1 cellular context compared by ENCODE assay signal in the genomic region with DNA sequence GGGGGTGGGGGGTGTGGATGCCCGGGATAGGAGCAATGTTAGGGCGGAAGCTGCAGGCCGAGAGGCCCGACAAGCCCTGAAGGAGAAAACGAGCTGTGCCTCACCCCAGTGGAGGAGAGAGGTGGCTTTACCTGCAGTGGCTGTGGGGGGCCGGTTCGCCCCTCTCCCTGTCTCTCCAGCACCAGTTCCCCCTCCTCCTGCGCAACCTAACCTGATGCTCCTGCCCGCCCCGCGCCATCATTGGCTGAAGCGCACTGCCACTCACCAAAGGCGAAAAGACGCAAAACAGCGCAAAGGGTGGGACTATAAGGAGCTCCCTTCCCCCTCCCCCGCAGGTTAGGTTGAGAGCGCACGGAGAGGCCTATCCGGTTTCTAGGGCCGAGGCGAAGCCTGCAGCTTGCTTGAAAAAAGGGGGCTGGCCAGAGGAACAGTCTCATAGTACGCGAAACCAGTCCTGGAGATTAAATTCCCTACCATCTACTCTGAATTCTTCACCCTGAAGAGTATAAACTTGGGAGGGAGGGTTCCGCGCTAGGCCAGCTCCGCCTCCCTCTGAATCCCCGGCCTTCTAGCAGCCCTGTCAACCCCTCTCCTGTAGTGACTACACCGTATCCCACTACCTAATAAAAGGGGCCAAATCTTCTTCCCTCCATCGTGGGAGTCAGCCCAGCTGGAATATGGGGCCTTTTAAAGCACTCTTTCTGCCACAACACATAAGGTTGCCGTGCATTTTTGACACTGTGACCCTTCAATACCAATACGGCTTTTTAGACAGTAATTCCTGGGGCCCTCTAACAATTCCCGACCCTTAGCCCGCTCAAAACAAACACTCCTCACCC.
TF ChIP-seq lines count a peak whose summit lies in the region.

No MANE protein-coding gene starts in this region.

TF ChIP-seq in K562, 482 proteins besides CTCF, POLR2A, EP300 and RAD21 (continued from another document and continues in another):
- TF ChIP-seq ELF2 (CRISPR knock-in tag; IDR thresholded peaks at IDR 0.05) = 0 out of 2 replicates have a peak, but pooled peaks have one; percentile 46
- TF ChIP-seq PURB (CRISPR knock-in tag; IDR thresholded peaks at IDR 0.05; ENCODE audit: low read depth) = no peak
- no peak for TF ChIP-seq HNRNPH1 (optimal IDR thresholded peaks at IDR 0.05; ENCODE audit: low read depth, low read length)
- TF ChIP-seq ZNF165 (CRISPR knock-in tag; IDR thresholded peaks at IDR 0.05; ENCODE audit: borderline replicate concordance) = no peak
- TF ChIP-seq ZNF766 (CRISPR knock-in tag; conservative IDR thresholded peaks at IDR 0.05) = no peak
- no peak for TF ChIP-seq ELK1 (CRISPR knock-in tag; IDR thresholded peaks at IDR 0.05)
- TF ChIP-seq CBFA2T3 (IDR thresholded peaks at IDR 0.05) = no peak
- no peak for TF ChIP-seq ILF3 (IDR thresholded peaks at IDR 0.05; ENCODE audit: borderline replicate concordance)
- no peak for TF ChIP-seq KAT2B (IDR thresholded peaks at IDR 0.05; ENCODE audit: low read depth, low read length)
- peak; percentile 22; the same call in 1 of the 2 replicates for TF ChIP-seq JUND (IDR thresholded peaks at IDR 0.05; ENCODE audit: borderline replicate concordance, low read depth, low read length)
- TF ChIP-seq JUND (tag; IDR thresholded peaks at IDR 0.05; ENCODE audit: borderline replicate concordance, low read depth, low read length) = peak; percentile 36; the same call in 2 of the 3 replicates
- no peak for TF ChIP-seq ZNF445 (CRISPR knock-in tag; IDR thresholded peaks at IDR 0.05; ENCODE audit: low read depth)
- no peak for TF ChIP-seq OTX1 (CRISPR knock-in tag; IDR thresholded peaks at IDR 0.05)
- no peak for TF ChIP-seq ZNF76 (CRISPR knock-in tag; IDR thresholded peaks at IDR 0.05; ENCODE audit: borderline replicate concordance)
- no peak for TF ChIP-seq ZNF77 (CRISPR knock-in tag; IDR thresholded peaks at IDR 0.05)
- TF ChIP-seq ZNF384 (IDR thresholded peaks at IDR 0.05; ENCODE audit: low read depth, low read length) = no peak
- no peak for TF ChIP-seq ZNF57 (CRISPR knock-in tag; IDR thresholded peaks at IDR 0.05)
- TF ChIP-seq HDAC3 (IDR thresholded peaks at IDR 0.05; ENCODE audit: borderline replicate concordance, partially characterized antibody) = no peak
- no peak for TF ChIP-seq BMI1 (IDR thresholded peaks at IDR 0.05; ENCODE audit: low read length)
- TF ChIP-seq DIDO1 (tag; IDR thresholded peaks at IDR 0.05; ENCODE audit: low read depth) = peak; percentile 67; the same call in 1 of the 2 replicates
- peak; percentile 37; the same call in 1 of the 2 replicates for TF ChIP-seq MYNN (IDR thresholded peaks at IDR 0.05)
- TF ChIP-seq MYNN (CRISPR knock-in tag; IDR thresholded peaks at IDR 0.05) = no peak
- TF ChIP-seq U2AF2 (optimal IDR thresholded peaks at IDR 0.05; ENCODE audit: low read depth, low read length) = no peak
- TF ChIP-seq NFIX (CRISPR knock-in tag; IDR thresholded peaks at IDR 0.05; ENCODE audit: low read depth) = no peak
- no peak for TF ChIP-seq HOXB6 (CRISPR knock-in tag; IDR thresholded peaks at IDR 0.05; ENCODE audit: borderline replicate concordance)
- TF ChIP-seq CREB3 (tag; conservative IDR thresholded peaks at IDR 0.05; ENCODE audit: low read depth) = no peak
- peak; percentile 95 for TF ChIP-seq RBM25 (IDR thresholded peaks at IDR 0.05; ENCODE audit: low read depth, low read length, severe bottlenecking)
- TF ChIP-seq ZNF143 (CRISPR knock-in tag; IDR thresholded peaks at IDR 0.05) = 0 out of 2 replicates have a peak, but pooled peaks have one; percentile 22
- TF ChIP-seq CBX3 (IDR thresholded peaks at IDR 0.05; ENCODE audit: borderline replicate concordance in 1 of 2, low read length in 2 of 2) = no peak
- TF ChIP-seq, protein P1, sequence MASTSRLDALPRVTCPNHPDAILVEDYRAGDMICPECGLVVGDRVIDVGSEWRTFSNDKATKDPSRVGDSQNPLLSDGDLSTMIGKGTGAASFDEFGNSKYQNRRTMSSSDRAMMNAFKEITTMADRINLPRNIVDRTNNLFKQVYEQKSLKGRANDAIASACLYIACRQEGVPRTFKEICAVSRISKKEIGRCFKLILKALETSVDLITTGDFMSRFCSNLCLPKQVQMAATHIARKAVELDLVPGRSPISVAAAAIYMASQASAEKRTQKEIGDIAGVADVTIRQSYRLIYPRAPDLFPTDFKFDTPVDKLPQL (IDR thresholded peaks at IDR 0.05; ENCODE audit: extremely low read depth, insufficient read length) = no peak
- no peak for TF ChIP-seq HMBOX1 (IDR thresholded peaks at IDR 0.05)
- no peak for TF ChIP-seq ZNF785 (CRISPR knock-in tag; IDR thresholded peaks at IDR 0.05)
- TF ChIP-seq PTBP1 (IDR thresholded peaks at IDR 0.05; ENCODE audit: low read depth, low read length) = no peak
- TF ChIP-seq ZBTB40 (IDR thresholded peaks at IDR 0.05) = no peak
- TF ChIP-seq ZBTB40 (CRISPR knock-in tag; IDR thresholded peaks at IDR 0.05) = no peak
- no peak for TF ChIP-seq SMARCB1 (IDR thresholded peaks at IDR 0.05; ENCODE audit: insufficient read length, low read depth)
- no peak for TF ChIP-seq ETS2 (tag; IDR thresholded peaks at IDR 0.05; ENCODE audit: borderline replicate concordance, poor library complexity, severe bottlenecking)
- no peak for TF ChIP-seq SMC3 (conservative IDR thresholded peaks at IDR 0.05; ENCODE audit: insufficient read depth, low read depth, low read length)
- no peak for TF ChIP-seq ZNF253 (CRISPR knock-in tag; conservative IDR thresholded peaks at IDR 0.05)
- TF ChIP-seq HNRNPLL (IDR thresholded peaks at IDR 0.05; ENCODE audit: low read depth, low read length, poor library complexity, severe bottlenecking) = peak; percentile 58
- no peak for TF ChIP-seq MAFF (IDR thresholded peaks at IDR 0.05; ENCODE audit: low read length)
- no peak for TF ChIP-seq IFI16 (CRISPR knock-in tag; IDR thresholded peaks at IDR 0.05)
- no peak for TF ChIP-seq DMBX1 (CRISPR knock-in tag; IDR thresholded peaks at IDR 0.05; ENCODE audit: borderline replicate concordance)
- no peak for TF ChIP-seq MLX (CRISPR knock-in tag; conservative IDR thresholded peaks at IDR 0.05)
- no peak for TF ChIP-seq TCFL5 (CRISPR knock-in tag; conservative IDR thresholded peaks at IDR 0.05)
- TF ChIP-seq MTA1 (IDR thresholded peaks at IDR 0.05; ENCODE audit: borderline replicate concordance) = no peak
- no peak for TF ChIP-seq ZNF586 (CRISPR knock-in tag; conservative IDR thresholded peaks at IDR 0.05)
- no peak for TF ChIP-seq FOSL1 (tag; conservative IDR thresholded peaks at IDR 0.05)
- TF ChIP-seq GTF2F1 (IDR thresholded peaks at IDR 0.05; ENCODE audit: low read depth, low read length) = no peak
- TF ChIP-seq, protein P2, sequence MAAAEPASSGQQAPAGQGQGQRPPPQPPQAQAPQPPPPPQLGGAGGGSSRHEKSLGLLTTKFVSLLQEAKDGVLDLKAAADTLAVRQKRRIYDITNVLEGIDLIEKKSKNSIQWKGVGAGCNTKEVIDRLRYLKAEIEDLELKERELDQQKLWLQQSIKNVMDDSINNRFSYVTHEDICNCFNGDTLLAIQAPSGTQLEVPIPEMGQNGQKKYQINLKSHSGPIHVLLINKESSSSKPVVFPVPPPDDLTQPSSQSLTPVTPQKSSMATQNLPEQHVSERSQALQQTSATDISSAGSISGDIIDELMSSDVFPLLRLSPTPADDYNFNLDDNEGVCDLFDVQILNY (CRISPR knock-in tag; IDR thresholded peaks at IDR 0.05) = no peak
- peak; percentile 91 to 97 for TF ChIP-seq MAZ (CRISPR knock-in tag; conservative IDR thresholded peaks at IDR 0.05 in 1 of 2, IDR thresholded peaks at IDR 0.05 in 1 of 2)
- no peak for TF ChIP-seq SLC30A9 (CRISPR knock-in tag; IDR thresholded peaks at IDR 0.05)
- TF ChIP-seq THRAP3 (IDR thresholded peaks at IDR 0.05; ENCODE audit: borderline replicate concordance) = no peak
- TF ChIP-seq ETV6 (IDR thresholded peaks at IDR 0.05; ENCODE audit: borderline replicate concordance in 1 of 2, low read depth in 2 of 2, low read length in 1 of 2) = no peak
- no peak for TF ChIP-seq ETV6 (CRISPR knock-in tag; IDR thresholded peaks at IDR 0.05; ENCODE audit: borderline replicate concordance)
- TF ChIP-seq CCNT2 (IDR thresholded peaks at IDR 0.05; ENCODE audit: borderline replicate concordance, extremely low read depth, insufficient read length, low read depth, low read length) = no peak
- no peak for TF ChIP-seq MCM5 (IDR thresholded peaks at IDR 0.05; ENCODE audit: low read depth)
